ENCODE assay signal across 27 cellular contexts in the genomic region with DNA sequence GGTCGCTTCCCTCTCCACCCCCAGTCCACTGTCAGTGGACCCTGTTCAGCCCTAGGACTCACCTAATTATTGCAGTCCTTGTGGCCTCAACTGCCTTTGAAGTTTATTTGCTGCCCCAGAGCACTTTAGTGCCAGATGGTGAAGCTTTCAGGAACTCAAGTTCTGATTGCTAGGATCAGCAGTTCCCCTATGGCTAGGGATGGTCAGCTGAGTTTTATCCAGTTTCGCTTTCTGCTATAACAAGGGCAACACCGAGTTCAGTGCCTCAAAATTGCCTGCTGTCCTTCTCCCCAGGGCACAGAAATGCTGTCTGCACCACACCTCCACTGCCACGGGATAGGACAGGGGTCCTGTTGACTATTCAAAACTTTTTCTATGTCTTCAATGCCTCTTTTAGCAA.
"Had no signal": no experiment of that assay in that cellular context is flagged by ENCODE, and none has a peak within 500 bp of the region (broad histone marks: within the 10 kb centered on the region; RNA-seq: fewer than 3 reads in every experiment).

No MANE protein-coding gene starts in this region.

- ATAC-seq: heart right ventricle; left colon; left ventricle myocardium superior; lower lobe of right lung; naive thymus-derived CD8-positive, alpha-beta T cell; stimulated activated effector memory CD8-positive, alpha-beta T cell treated with anti-CD3 and anti-CD28 coated beads, Interleukin-12 subunit alpha, Interleukin-12 subunit beta, amount 100 ng/mL, for 72 hours; stimulated activated naive CD8-positive, alpha-beta T cell treated with anti-CD3 and anti-CD28 coated beads, Interleukin-15, Interleukin-2, amounts not matched to agents 100 U/mL and 50 U/mL, for 24 hours had no signal

- H3K27me3 ChIP-seq: colonic mucosa, esophagus squamous epithelium, heart right ventricle, right atrium auricular region, sigmoid colon, testis, tibial nerve, upper lobe of left lung had no signal

- FAIRE-seq: endometrium, islet of Langerhans had no signal

- H3K4me3 ChIP-seq: colonic mucosa, esophagus squamous epithelium, heart right ventricle, lower lobe of right lung, prostate gland, right atrium auricular region, sigmoid colon, testis, tibial nerve, upper lobe of left lung had no signal

- H3K9me3 ChIP-seq: colonic mucosa, prostate gland, testis had no signal

- H3K27ac ChIP-seq: colonic mucosa, esophagus squamous epithelium, heart right ventricle, lower lobe of right lung, prostate gland, right atrium auricular region, sigmoid colon, testis, tibial nerve, upper lobe of left lung had no signal

- H3K4me1 ChIP-seq: colonic mucosa, esophagus squamous epithelium, lower lobe of right lung, prostate gland, right atrium auricular region, sigmoid colon, testis, tibial nerve, upper lobe of left lung had no signal

- H3K36me3 ChIP-seq: colonic mucosa, esophagus squamous epithelium, heart right ventricle, lower lobe of right lung, prostate gland, right atrium auricular region, sigmoid colon, upper lobe of left lung had no signal

- DNase-seq: colonic mucosa; effector memory CD4-positive, alpha-beta T cell; erythroblast; esophagus squamous epithelium; foreskin melanocyte; glutamatergic neuron; heart right ventricle; hippocampal formation; left colon; left ventricle myocardium superior; lower lobe of right lung; naive thymus-derived CD8-positive, alpha-beta T cell; nephron progenitor cell; nucleus accumbens; sigmoid colon; stimulated activated CD4-positive, alpha-beta T cell treated with anti-CD3 and anti-CD28 coated beads, Interleukin-2, amount 100 ng/mL, for 24 hours; stimulated activated CD4-positive, alpha-beta T cell treated with anti-CD3 and anti-CD28 coated beads, Interleukin-4, amount 100 ng/mL, for 24 hours; stimulated activated naive CD8-positive, alpha-beta T cell treated with anti-CD3 and anti-CD28 coated beads, Interleukin-15, Interleukin-2, amounts not matched to agents 100 U/mL and 50 U/mL, for 24 hours; substantia nigra; testis; upper lobe of left lung had no signal
